16 cellular contexts compared by ENCODE assay signal in genomic region chr5:31719988-31720387, GRCh38.
"Had no signal": no experiment of that assay in that cellular context is flagged by ENCODE, and none has a peak within 500 bp of the region (broad histone marks: within the 10 kb centered on the region; RNA-seq: fewer than 3 reads in every experiment).

No MANE protein-coding gene starts in this region.

- H3K27ac ChIP-seq: epithelial cell of prostate, gastrocnemius medialis, skin epidermis, transverse colon had no signal

- H3K4me1 ChIP-seq: gastrocnemius medialis, transverse colon had no signal

- H3K27me3 ChIP-seq: gastrocnemius medialis, heart right ventricle, transverse colon had no signal

- H3K9me3 ChIP-seq: gastrocnemius medialis, heart right ventricle, transverse colon had no signal

- ATAC-seq: activated naive CD8-positive, alpha-beta T cell treated with anti-CD3 and anti-CD28 coated beads, Interleukin-2, amount 50 U/mL, for 24 hours; gastrocnemius medialis; stimulated activated naive B cell treated with anti-CD40 and anti-IgM and Interleukin-4, amounts not matched to agents 10 μg/mL and 1 μg/mL and 100 μg/mL, for 72 hours had no signal

- DNase-seq: activated CD4-positive, alpha-beta T cell treated with anti-CD3 and anti-CD28 coated beads, Interleukin-2, amount 50 U/mL, for 48 hours; activated naive CD4-positive, alpha-beta T cell treated with anti-CD3 and anti-CD28 coated beads for 36 hours; activated naive CD8-positive, alpha-beta T cell treated with anti-CD3 and anti-CD28 coated beads, Interleukin-2, amount 50 U/mL, for 24 hours; activated T-cell treated with anti-CD3 and anti-CD28 coated beads, Interleukin-2, amount 50 U/mL, for 1 hour; aorta; gastrocnemius medialis; heart right ventricle; mammary epithelial cell; naive B cell; posterior cingulate gyrus; stimulated activated CD4-positive, alpha-beta T cell treated with anti-CD3 and anti-CD28 coated beads, Interleukin-15, amount 100 ng/mL, for 24 hours; stimulated activated CD4-positive, alpha-beta T cell treated with anti-CD3 and anti-CD28 coated beads, Interleukin-4, amount 100 ng/mL, for 1 hour; stimulated activated naive B cell treated with anti-CD40 and anti-IgM and Interleukin-4, amounts not matched to agents 10 μg/mL and 1 μg/mL and 100 μg/mL, for 72 hours; transverse colon had no signal

- H3K36me3 ChIP-seq: gastrocnemius medialis, heart right ventricle, transverse colon had no signal

- H3K4me3 ChIP-seq: gastrocnemius medialis, heart right ventricle, skin epidermis, transverse colon had no signal
